Comparison of ENCODE assay signal across 21 cellular contexts in genomic region chr6:26211963-26212362, GRCh38.
DNase-seq lines count a peak whose midpoint lies in the region; FAIRE-seq and TF ChIP-seq lines count a peak whose summit lies in the region.
"Had no signal": no experiment of that assay in that cellular context is flagged by ENCODE, and none has a peak within 500 bp of the region (broad histone marks: within the 10 kb centered on the region; RNA-seq: fewer than 3 reads in every experiment).

No MANE protein-coding gene starts in this region.

- intact Hi-C loops in dendritic cell treated with granulocyte-macrophage colony-stimulating factor and Interleukin-4, amounts not matched to agents 40 ng/mL and 50 ng/mL, for 4 days (cut with micrococcal nuclease): no loop called here

- DNase-seq in OCI-M1 (lab: John Stamatoyannopoulos, UW) (peak; percentile 60), AG08395 (ENCODE audit: low spot score) (no peak), GM12892 (ENCODE audit: insufficient read length) (no peak)
- no peak for DNase-seq in activated T-cell treated with anti-CD3 and anti-CD28 coated beads, Interleukin-2, amount 50 U/mL, for 48 hours
- DNase-seq: activated CD4-positive, alpha-beta T cell treated with anti-CD3 and anti-CD28 coated beads, Interleukin-2, amount 50 U/mL, for 1 hour; activated CD8-positive, alpha-beta memory T cell treated with anti-CD3 and anti-CD28 coated beads, Interleukin-2, amount 50 U/mL, for 48 hours; activated effector memory CD4-positive, alpha-beta T cell treated with Interleukin-2 at 50 U/mL for 16 hours; amygdala; erythroblast; foreskin melanocyte; HCEC 1CT; NCI-H187 treated with DMSO at 0.1 percent for 48 hours; NCI-H345; stimulated activated CD4-positive, alpha-beta T cell treated with anti-CD3 and anti-CD28 coated beads, Interleukin-4, amount 100 ng/mL, for 1 hour; tibial artery had no signal

- TF ChIP-seq POLR2A in GM12892 (IDR thresholded peaks at IDR 0.05; ENCODE audit: low read depth, low read length): no peak

- peak overlapping the region; percentile 69 for H3K27ac Mint-ChIP-seq in dendritic cell treated with granulocyte-macrophage colony-stimulating factor and Interleukin-4, amounts not matched to agents 40 ng/mL and 50 ng/mL, for 4 days
- H3K27ac Mint-ChIP-seq: stimulated activated naive CD8-positive, alpha-beta T cell treated with anti-CD3 and anti-CD28 coated beads, Interleukin-15, Interleukin-2, amounts not matched to agents 100 ng/mL and 50 ng/mL, for 24 hours had no signal

- H3K4me1 Mint-ChIP-seq in dendritic cell treated with granulocyte-macrophage colony-stimulating factor and Interleukin-4, amounts not matched to agents 40 ng/mL and 50 ng/mL, for 4 days (ENCODE audit: low read depth): peaks cover 5% of the 10 kb centered on the region

- 0 out of 2 replicates have a peak, but pooled peaks have one; percentile 2 for TF ChIP-seq CTCF in GM12874 (IDR thresholded peaks at IDR 0.05; ENCODE audit: insufficient read depth, low read depth, low read length)

- H3K27me3 Mint-ChIP-seq in dendritic cell treated with granulocyte-macrophage colony-stimulating factor and Interleukin-4, amounts not matched to agents 40 ng/mL and 50 ng/mL, for 4 days: no peaks in the 10 kb centered on the region
- H3K27me3 Mint-ChIP-seq: stimulated activated naive CD8-positive, alpha-beta T cell treated with anti-CD3 and anti-CD28 coated beads, Interleukin-15, Interleukin-2, amounts not matched to agents 100 ng/mL and 50 ng/mL, for 24 hours had no signal

- H3K36me3 ChIP-seq in KOPT-K1 (ENCODE audit: insufficient read depth, low read length): no peaks in the 10 kb centered on the region
- H3K36me3 ChIP-seq: neutrophil, tibial artery had no signal

- no peak for FAIRE-seq in GM12892 (lab: Jason Lieb, UNC)
- FAIRE-seq: GM18507 had no signal

- no peaks in the 10 kb centered on the region for H3K36me3 Mint-ChIP-seq in dendritic cell treated with granulocyte-macrophage colony-stimulating factor and Interleukin-4, amounts not matched to agents 40 ng/mL and 50 ng/mL, for 4 days (ENCODE audit: low read depth)

- no peaks in the 10 kb centered on the region for H3K9me3 ChIP-seq in KOPT-K1 (ENCODE audit: insufficient read depth, low read length, poor library complexity, severe bottlenecking)
- H3K9me3 ChIP-seq: tibial artery had no signal

- H3K4me3 Mint-ChIP-seq in dendritic cell treated with granulocyte-macrophage colony-stimulating factor and Interleukin-4, amounts not matched to agents 40 ng/mL and 50 ng/mL, for 4 days: no peak overlapping the region
- H3K4me3 Mint-ChIP-seq: stimulated activated naive CD8-positive, alpha-beta T cell treated with anti-CD3 and anti-CD28 coated beads, Interleukin-15, Interleukin-2, amounts not matched to agents 100 ng/mL and 50 ng/mL, for 24 hours had no signal

- peak overlapping the region; percentile 35 for H3K27ac ChIP-seq in KOPT-K1 (ENCODE audit: low read depth, low read length, poor library complexity, severe bottlenecking)
- H3K27ac ChIP-seq: tibial artery had no signal

- no peaks in the 10 kb centered on the region for H3K9me3 Mint-ChIP-seq in dendritic cell treated with granulocyte-macrophage colony-stimulating factor and Interleukin-4, amounts not matched to agents 40 ng/mL and 50 ng/mL, for 4 days
- H3K9me3 Mint-ChIP-seq: stimulated activated naive CD8-positive, alpha-beta T cell treated with anti-CD3 and anti-CD28 coated beads, Interleukin-15, Interleukin-2, amounts not matched to agents 100 ng/mL and 50 ng/mL, for 24 hours had no signal
